Comparison of ENCODE assay signal across 16 cellular contexts in genomic region chr2:33304032-33304864, GRCh38.
DNase-seq lines count a peak whose midpoint lies in the region; ATAC-seq, FAIRE-seq and TF ChIP-seq lines count a peak whose summit lies in the region.
"Had no signal": no experiment of that assay in that cellular context is flagged by ENCODE, and none has a peak within 500 bp of the region (broad histone marks: within the 10 kb centered on the region; RNA-seq: fewer than 3 reads in every experiment).

No MANE protein-coding gene starts in this region.

- H3K27ac Mint-ChIP-seq in H9 (peak overlapping the region; percentile 15 to 42 (median 34); a peak in 3 of 7 replicates), type B pancreatic cell (no peak overlapping the region)
- H3K27ac Mint-ChIP-seq: activated naive CD8-positive, alpha-beta T cell; activated T-cell treated with anti-CD3 and anti-CD28 coated beads, Interleukin-2, amount 50 U/mL, for 72 hours; CD4-positive, alpha-beta memory T cell; stimulated activated naive CD8-positive, alpha-beta T cell treated with anti-CD3 and anti-CD28 coated beads, Interleukin-15, Interleukin-2, amounts not matched to agents 100 ng/mL and 50 ng/mL, for 24 hours had no signal

- H3K27me3 ChIP-seq in H9 (ENCODE audit: insufficient read depth, low read length) (no peaks in the 10 kb centered on the region), ascending aorta (no peaks in the 10 kb centered on the region)

- H3K56ac ChIP-seq in H9 (ENCODE audit: insufficient read length, low read depth, low read length) = no peak overlapping the region

- POLR2A ChIA-PET in A549 (lab: Yijun Ruan, JAX) = no interaction called here

- no peak overlapping the region for H3K4me3 Mint-ChIP-seq in H9
- H3K4me3 Mint-ChIP-seq in type B pancreatic cell = no peak overlapping the region
- no peak overlapping the region for H3K4me3 Mint-ChIP-seq in activated T-cell treated with anti-CD3 and anti-CD28 coated beads, Interleukin-2, amount 50 U/mL, for 4 hours
- H3K4me3 Mint-ChIP-seq: activated naive CD8-positive, alpha-beta T cell; activated T-cell treated with anti-CD3 and anti-CD28 coated beads, Interleukin-2, amount 50 U/mL, for 72 hours; CD4-positive, alpha-beta memory T cell; stimulated activated naive CD8-positive, alpha-beta T cell treated with anti-CD3 and anti-CD28 coated beads, Interleukin-15, Interleukin-2, amounts not matched to agents 100 ng/mL and 50 ng/mL, for 24 hours had no signal

- no peak overlapping the region for H2BK12ac ChIP-seq in H9 (ENCODE audit: insufficient read length, low read depth, low read length)

- H2BK15ac ChIP-seq in H9 (ENCODE audit: low read depth, low read length) = no peak overlapping the region

- no peak overlapping the region for H2BK120ac ChIP-seq in H9 (ENCODE audit: low read depth, low read length, poor library complexity, severe bottlenecking)

- H3T11ph ChIP-seq in H9 (ENCODE audit: low read length) = no peak overlapping the region

- H3K36me3 Mint-ChIP-seq in H9 (ENCODE audit: insufficient read depth in 1 of 3, low read depth in 3 of 3) = 0 out of 7 replicates have a peak, but pooled peaks cover 0 to 4% (median 0%) of the 10 kb centered on the region in 3 experiments
- peaks cover 12% of the 10 kb centered on the region for H3K36me3 Mint-ChIP-seq in type B pancreatic cell
- no peaks in the 10 kb centered on the region for H3K36me3 Mint-ChIP-seq in activated T-cell treated with anti-CD3 and anti-CD28 coated beads, Interleukin-2, amount 50 U/mL, for 4 hours (ENCODE audit: insufficient read depth)
- H3K36me3 Mint-ChIP-seq: activated naive CD8-positive, alpha-beta T cell; CD4-positive, alpha-beta memory T cell had no signal

- H2AFZ ChIP-seq in H9 (ENCODE audit: low read length) = no peak overlapping the region

- peaks cover 42 to 68% of the 10 kb centered on the region in 2 donors for H3K36me3 ChIP-seq in ascending aorta

- no peaks in the 10 kb centered on the region for H3K23me2 ChIP-seq in H9 (ENCODE audit: insufficient read length, low read depth, low read length, poor library complexity, severe bottlenecking)

- TF ChIP-seq CTCF in A549 (IDR thresholded peaks at IDR 0.05) = no peak
- TF ChIP-seq CTCF in H9 (conservative IDR thresholded peaks at IDR 0.05) = no peak
- no peak for TF ChIP-seq CTCF in ascending aorta (IDR thresholded peaks at IDR 0.05)
- TF ChIP-seq CTCF in type B pancreatic cell (conservative IDR thresholded peaks at IDR 0.05) = no peak

- no peaks in the 10 kb centered on the region for H3K79me2 ChIP-seq in H9 (ENCODE audit: insufficient read depth, low read length)

- FAIRE-seq in A549 (lab: Jason Lieb, UNC) = no peak
- FAIRE-seq: islet of Langerhans had no signal

- 62% methylated on average over 10 of the region's 10 CpGs for WGBS in A549 (ENCODE audit: missing lambda C conversion rate)
- no CpG with 5 or more reads among the region's 10 CpGs for WGBS in H9 (ENCODE audit: extremely low coverage, insufficient read length, low lambda C conversion rate)

- H3K4me2 ChIP-seq in A549 (peak overlapping the region; percentile 15), H9 (ENCODE audit: insufficient read depth, insufficient read length, low read length) (no peak overlapping the region)

- TF ChIP-seq RAD21 in A549 (conservative IDR thresholded peaks at IDR 0.05 in 1 of 2, IDR thresholded peaks at IDR 0.05 in 1 of 2) = no peak

- H3K9me3 ChIP-seq in A549 (no peaks in the 10 kb centered on the region), H9 (ENCODE audit: control insufficient read depth, low read depth, low read length) (no peaks in the 10 kb centered on the region), ascending aorta (no peaks in the 10 kb centered on the region)

- H3K4me1 Mint-ChIP-seq in H9 (peaks cover 4 to 5% of the 10 kb centered on the region in 2 experiments; a peak in 3 of 4 replicates), type B pancreatic cell (ENCODE audit: unreplicated experiment) (no peaks in the 10 kb centered on the region)
- no peaks in the 10 kb centered on the region for H3K4me1 Mint-ChIP-seq in activated T-cell treated with anti-CD3 and anti-CD28 coated beads, Interleukin-2, amount 50 U/mL, for 4 hours (ENCODE audit: low read depth)
- H3K4me1 Mint-ChIP-seq: CD4-positive, alpha-beta memory T cell had no signal

- TF ChIP-seq POLR2A in A549 (IDR thresholded peaks at IDR 0.05; ENCODE audit: low read length) = no peak

- H3K27me3 Mint-ChIP-seq in H9 (ENCODE audit: low read depth) (no peaks in the 10 kb centered on the region), type B pancreatic cell (no peaks in the 10 kb centered on the region)
- H3K27me3 Mint-ChIP-seq in activated T-cell treated with anti-CD3 and anti-CD28 coated beads, Interleukin-2, amount 50 U/mL, for 4 hours (ENCODE audit: low read depth) = no peaks in the 10 kb centered on the region
- H3K27me3 Mint-ChIP-seq: activated naive CD8-positive, alpha-beta T cell; CD4-positive, alpha-beta memory T cell; stimulated activated naive CD8-positive, alpha-beta T cell treated with anti-CD3 and anti-CD28 coated beads, Interleukin-15, Interleukin-2, amounts not matched to agents 100 ng/mL and 50 ng/mL, for 24 hours had no signal

- no peaks in the 10 kb centered on the region for H4K20me1 ChIP-seq in H9 (ENCODE audit: control insufficient read depth, insufficient read depth, insufficient read length)

- H4K5ac ChIP-seq in H9 (ENCODE audit: insufficient read length, low read depth, low read length) = no peak overlapping the region

- H4K91ac ChIP-seq in H9 (ENCODE audit: insufficient read length, low read depth, low read length) = no peak overlapping the region

- H4K8ac ChIP-seq in H9 (replicated peaks; ENCODE audit: insufficient read length, low read depth, low read length) = no peak overlapping the region

- ATAC-seq in A549 (peak; percentile 39 to 75; a peak in 4 of 6 replicates), left colon (peak; percentile 86), HG03045 (IDR thresholded peaks at IDR 0.05; ENCODE audit: unreplicated experiment) (no peak), HG03095 (IDR thresholded peaks at IDR 0.05; ENCODE audit: unreplicated experiment) (no peak)
- no peak for ATAC-seq in activated T-cell treated with anti-CD3 and anti-CD28 coated beads, Interleukin-2, amount 50 U/mL, for 4 hours
- ATAC-seq: activated T-cell treated with anti-CD3 and anti-CD28 coated beads, Interleukin-2, amount 50 U/mL, for 72 hours had no signal

- H2AK5ac ChIP-seq in H9 (ENCODE audit: insufficient read length, low read length) = no peak overlapping the region

- H3K27ac ChIP-seq in A549 (peak overlapping the region in 1 of 2 experiments; percentile 0; a peak in 1 of 6 replicates), H9 (ENCODE audit: insufficient read length, low read depth, low read length) (no peak overlapping the region), ascending aorta (peak overlapping the region; percentile 57 to 75)

- TF ChIP-seq EP300 in A549 (IDR thresholded peaks at IDR 0.05) = no peak

- H3K79me1 ChIP-seq in H9 (ENCODE audit: insufficient read depth, low read depth, low read length, poor library complexity, severe bottlenecking) = no peaks in the 10 kb centered on the region

- no peak overlapping the region for H3K9ac ChIP-seq in H9 (ENCODE audit: extremely low read depth, insufficient read length, low read length)

- intact Hi-C loops in ascending aorta (cut with DNase I) = no loop called here
- intact Hi-C loops in left colon (cut with DNase I, micrococcal nuclease) = no loop called here

- CTCF ChIA-PET in A549 (lab: Yijun Ruan, JAX) = interaction anchor here (0.9 kb wide), 1 partner anchor 36 kb away, joined by 3 read pairs; no protein-coding TSS in a partner anchor

- H3K4me1 ChIP-seq in A549 (peaks cover 13% of the 10 kb centered on the region), H9 (ENCODE audit: insufficient read depth, low read length) (no peaks in the 10 kb centered on the region), ascending aorta (peaks cover 0 to 17% of the 10 kb centered on the region in 2 donors)

- H3K14ac ChIP-seq in H9 (ENCODE audit: insufficient read depth, low read length) = no peak overlapping the region

- no peak overlapping the region for H2BK5ac ChIP-seq in H9 (ENCODE audit: insufficient read length, low read length)

- H3K18ac ChIP-seq in H9 (ENCODE audit: insufficient read length, low read depth, low read length) = no peak overlapping the region

- H3K4me3 ChIP-seq in A549 (no peak overlapping the region), ascending aorta (no peak overlapping the region)

- DNase-seq in A549 (ENCODE audit: low read depth in 1 of 2, low spot score in 1 of 2) (peak in 1 of 2 experiments; percentile 19), H9 (no peak), ascending aorta (ENCODE audit: low spot score in 2 of 2) (no peak), left colon (no peak), type B pancreatic cell (ENCODE audit: extremely low spot score, unreplicated experiment) (no peak)
- DNase-seq in activated T-cell treated with anti-CD3 and anti-CD28 coated beads, Interleukin-2, amount 50 U/mL, for 4 hours = no peak
- DNase-seq: activated CD4-positive, alpha-beta T cell treated with anti-CD3 and anti-CD28 coated beads, Interleukin-2, amount 50 U/mL, for 4 hours; activated T-cell treated with anti-CD3 and anti-CD28 coated beads, Interleukin-2, amount 50 U/mL, for 72 hours; CD4-positive, alpha-beta memory T cell; erythroblast; NCI-H774 had no signal

- H3K9me3 Mint-ChIP-seq in H9 = no peaks in the 10 kb centered on the region
- no peaks in the 10 kb centered on the region for H3K9me3 Mint-ChIP-seq in type B pancreatic cell
- H3K9me3 Mint-ChIP-seq in activated T-cell treated with anti-CD3 and anti-CD28 coated beads, Interleukin-2, amount 50 U/mL, for 4 hours = no peaks in the 10 kb centered on the region
- H3K9me3 Mint-ChIP-seq: activated T-cell treated with anti-CD3 and anti-CD28 coated beads, Interleukin-2, amount 50 U/mL, for 72 hours; CD4-positive, alpha-beta memory T cell; stimulated activated naive CD8-positive, alpha-beta T cell treated with anti-CD3 and anti-CD28 coated beads, Interleukin-15, Interleukin-2, amounts not matched to agents 100 ng/mL and 50 ng/mL, for 24 hours had no signal

- no peak overlapping the region for H2BK20ac ChIP-seq in H9 (ENCODE audit: low read depth, low read length, poor library complexity, severe bottlenecking)

- H3K4ac ChIP-seq in H9 (ENCODE audit: low read depth, low read length) = no peak overlapping the region

- H3K23ac ChIP-seq in H9 (ENCODE audit: insufficient read length, low read depth, low read length) = no peak overlapping the region

TF ChIP-seq in A549, 52 proteins besides CTCF, POLR2A, EP300 and RAD21 (continues in another document):
- no peak for TF ChIP-seq FOSL2 (IDR thresholded peaks at IDR 0.05)
- TF ChIP-seq FOSL2 (CRISPR knock-in tag; IDR thresholded peaks at IDR 0.05) = peak; percentile 65; the same call in 1 of the 2 replicates

Comparison
In these comparisons a context has a peak if more than half of its experiments do, and no peak if none do; other contexts are left out.
1. ATAC-seq: peak in A549 (2 of 2) and left colon (single experiment); none in activated T-cell treated with anti-CD3 and anti-CD28 coated beads, Interleukin-2, amount 50 U/mL, for 4 hours (0 of 2), HG03045 (single experiment) and HG03095 (single experiment).